In the genomic region with DNA sequence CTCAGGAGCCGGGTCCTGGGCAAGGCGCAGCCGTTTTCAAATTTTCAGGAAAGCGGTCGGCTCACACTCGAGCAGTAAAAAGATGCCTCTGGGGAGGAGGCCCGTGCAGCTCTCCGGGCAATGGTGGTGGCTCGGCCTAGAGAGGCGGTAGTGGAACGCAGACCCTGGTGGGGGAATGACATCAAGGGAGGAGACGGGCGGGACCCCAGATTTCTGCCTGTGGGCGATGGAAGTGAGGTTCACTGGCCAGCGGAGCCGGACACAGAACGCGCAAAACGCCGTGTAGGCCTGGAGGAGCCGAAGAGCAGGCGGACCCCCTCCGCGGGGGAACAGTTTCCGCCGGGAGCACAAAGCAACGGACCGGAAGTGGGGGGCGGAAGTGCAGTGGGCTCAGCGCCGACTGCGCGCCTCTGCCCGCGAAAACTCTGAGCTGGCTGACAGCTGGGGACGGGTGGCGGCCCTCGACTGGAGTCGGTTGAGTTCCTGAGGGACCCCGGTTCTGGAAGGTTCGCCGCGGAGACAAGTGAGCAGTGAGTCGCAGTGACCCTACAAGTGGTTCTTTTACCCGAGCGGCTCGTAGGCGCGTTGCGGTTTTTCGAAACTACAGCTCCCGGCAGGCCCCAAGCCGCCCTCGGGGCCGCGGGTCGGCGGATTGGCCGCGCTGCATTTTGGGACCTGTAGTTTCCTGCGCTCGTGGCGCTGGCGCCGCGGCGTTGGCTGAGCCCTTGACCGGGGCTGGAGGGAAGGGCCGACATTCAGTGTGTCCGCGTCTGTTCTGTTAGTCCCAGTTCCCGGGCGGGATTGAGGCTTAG, we compare ENCODE assay signal across 8 cellular contexts. TPM values are rescaled to one million over a fixed set of nuclear protein-coding genes. Genes with fewer than 3 reads are reported as not detected.
DNase-seq lines count a peak whose midpoint lies in the region; ATAC-seq, FAIRE-seq and TF ChIP-seq lines count a peak whose summit lies in the region.

A gene with protein sequence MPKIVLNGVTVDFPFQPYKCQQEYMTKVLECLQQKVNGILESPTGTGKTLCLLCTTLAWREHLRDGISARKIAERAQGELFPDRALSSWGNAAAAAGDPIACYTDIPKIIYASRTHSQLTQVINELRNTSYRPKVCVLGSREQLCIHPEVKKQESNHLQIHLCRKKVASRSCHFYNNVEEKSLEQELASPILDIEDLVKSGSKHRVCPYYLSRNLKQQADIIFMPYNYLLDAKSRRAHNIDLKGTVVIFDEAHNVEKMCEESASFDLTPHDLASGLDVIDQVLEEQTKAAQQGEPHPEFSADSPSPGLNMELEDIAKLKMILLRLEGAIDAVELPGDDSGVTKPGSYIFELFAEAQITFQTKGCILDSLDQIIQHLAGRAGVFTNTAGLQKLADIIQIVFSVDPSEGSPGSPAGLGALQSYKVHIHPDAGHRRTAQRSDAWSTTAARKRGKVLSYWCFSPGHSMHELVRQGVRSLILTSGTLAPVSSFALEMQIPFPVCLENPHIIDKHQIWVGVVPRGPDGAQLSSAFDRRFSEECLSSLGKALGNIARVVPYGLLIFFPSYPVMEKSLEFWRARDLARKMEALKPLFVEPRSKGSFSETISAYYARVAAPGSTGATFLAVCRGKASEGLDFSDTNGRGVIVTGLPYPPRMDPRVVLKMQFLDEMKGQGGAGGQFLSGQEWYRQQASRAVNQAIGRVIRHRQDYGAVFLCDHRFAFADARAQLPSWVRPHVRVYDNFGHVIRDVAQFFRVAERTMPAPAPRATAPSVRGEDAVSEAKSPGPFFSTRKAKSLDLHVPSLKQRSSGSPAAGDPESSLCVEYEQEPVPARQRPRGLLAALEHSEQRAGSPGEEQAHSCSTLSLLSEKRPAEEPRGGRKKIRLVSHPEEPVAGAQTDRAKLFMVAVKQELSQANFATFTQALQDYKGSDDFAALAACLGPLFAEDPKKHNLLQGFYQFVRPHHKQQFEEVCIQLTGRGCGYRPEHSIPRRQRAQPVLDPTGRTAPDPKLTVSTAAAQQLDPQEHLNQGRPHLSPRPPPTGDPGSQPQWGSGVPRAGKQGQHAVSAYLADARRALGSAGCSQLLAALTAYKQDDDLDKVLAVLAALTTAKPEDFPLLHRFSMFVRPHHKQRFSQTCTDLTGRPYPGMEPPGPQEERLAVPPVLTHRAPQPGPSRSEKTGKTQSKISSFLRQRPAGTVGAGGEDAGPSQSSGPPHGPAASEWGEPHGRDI (N-terminal part only) (plus strand): TSS at position 376 of the 812 bp plus-strand sequence. CDS start 1,091 bp downstream, outside the sequence.

- no peaks in the 10 kb centered on the region for H3K79me2 ChIP-seq in mesendoderm (ENCODE audit: control insufficient read depth, insufficient read depth, low read length)

- H2BK5ac ChIP-seq in mesendoderm (ENCODE audit: low read length), result no peak within 1 kb of the TSS

- no peaks in the 10 kb centered on the region for H3K27me3 ChIP-seq in NT2/D1 (ENCODE audit: insufficient read depth, insufficient read length)
- no peaks in the 10 kb centered on the region for H3K27me3 ChIP-seq in endodermal cell (ENCODE audit: control insufficient read depth, insufficient read depth, low read length, poor library complexity, severe bottlenecking)
- H3K27me3 ChIP-seq in mesendoderm (ENCODE audit: insufficient read depth, low read length, poor library complexity), result no peaks in the 10 kb centered on the region

- no peak within 1 kb of the TSS for H3K23ac ChIP-seq in mesendoderm (ENCODE audit: low read length)

- H3K9me3 Mint-ChIP-seq in activated CD8-positive, alpha-beta memory T cell treated with anti-CD3 and anti-CD28 coated beads, Interleukin-2, amount 10 ng/mL, durations not matched to agents 7 days and 5 days (ENCODE audit: low read depth), result no peaks in the 10 kb centered on the region
- H3K9me3 Mint-ChIP-seq in endodermal cell, result no peaks in the 10 kb centered on the region

- no peaks in the 10 kb centered on the region for H3K27me3 Mint-ChIP-seq in activated CD8-positive, alpha-beta memory T cell treated with anti-CD3 and anti-CD28 coated beads, Interleukin-2, amount 10 ng/mL, durations not matched to agents 7 days and 5 days
- H3K27me3 Mint-ChIP-seq in endodermal cell (ENCODE audit: insufficient read depth), result peaks cover 1% of the 10 kb centered on the region

- no peak within 1 kb of the TSS for H4K8ac ChIP-seq in mesendoderm (ENCODE audit: low read depth, low read length)

- no peak within 1 kb of the TSS for H2BK15ac ChIP-seq in mesendoderm (replicated peaks; ENCODE audit: low read depth)

- peak within 1 kb of the TSS; percentile 93 for H3K27ac Mint-ChIP-seq in activated CD8-positive, alpha-beta memory T cell treated with anti-CD3 and anti-CD28 coated beads, Interleukin-2, amount 10 ng/mL, durations not matched to agents 7 days and 5 days
- H3K27ac Mint-ChIP-seq in endodermal cell, result peak within 1 kb of the TSS; percentile 95

- H4K5ac ChIP-seq in mesendoderm (ENCODE audit: low read length), result peak within 1 kb of the TSS; percentile 47

- no peak within 1 kb of the TSS for H3K18ac ChIP-seq in mesendoderm (ENCODE audit: low read length)

- H3K79me1 ChIP-seq in mesendoderm (ENCODE audit: low read length), result peaks cover 7% of the 10 kb centered on the region

- peak; percentile 67 for ATAC-seq in GM21367 (IDR thresholded peaks at IDR 0.05; ENCODE audit: unreplicated experiment)
- ATAC-seq in activated CD8-positive, alpha-beta memory T cell treated with anti-CD3 and anti-CD28 coated beads, Interleukin-2, amount 10 ng/mL, durations not matched to agents 7 days and 5 days, result peak; percentile 89

- H3K4me1 ChIP-seq in NT2/D1 (ENCODE audit: insufficient read depth, insufficient read length) (peaks cover 20% of the 10 kb centered on the region), endodermal cell (ENCODE audit: control insufficient read depth, insufficient read depth, low read length) (peaks cover 4% of the 10 kb centered on the region), mesendoderm (ENCODE audit: control insufficient read depth, low read depth, low read length) (peaks cover 5% of the 10 kb centered on the region)

- H3K56ac ChIP-seq in mesendoderm (ENCODE audit: low read length), result peak within 1 kb of the TSS; percentile 97

- peak; percentile 86 for DNase-seq in COR-L47 (lab: John Stamatoyannopoulos, UW)
- peak; percentile 99 for DNase-seq in HTR-8/SVneo (ENCODE audit: insufficient read length, low spot score)
- DNase-seq in NT2/D1 (ENCODE audit: low read depth, low spot score), result peak; percentile 88
- peak; percentile 92 for DNase-seq in activated CD8-positive, alpha-beta memory T cell treated with anti-CD3 and anti-CD28 coated beads, Interleukin-2, amount 10 ng/mL, durations not matched to agents 7 days and 5 days
- DNase-seq in endodermal cell, result peak; percentile 96
- DNase-seq in mesendoderm, result peak; percentile 95
- DNase-seq in stimulated activated CD8-positive, alpha-beta memory T cell treated with anti-CD3 and anti-CD28 coated beads, Interleukin-15, amount 100 ng/mL, for 1 hour (ENCODE audit: low read depth), result peak; percentile 81

- peak within 1 kb of the TSS; percentile 94 for H3K9ac ChIP-seq in NT2/D1 (ENCODE audit: insufficient read length, low read depth)
- H3K9ac ChIP-seq in endodermal cell (ENCODE audit: extremely low read depth, low read length, poor library complexity, severe bottlenecking), result peak within 1 kb of the TSS; percentile 52
- H3K9ac ChIP-seq in mesendoderm (ENCODE audit: low read length), result peak within 1 kb of the TSS; percentile 88

- peak; percentile 98 for FAIRE-seq in HTR-8/SVneo (lab: Jason Lieb, UNC)

- TF ChIP-seq CTCF in endodermal cell (conservative IDR thresholded peaks at IDR 0.05), result no peak

- peaks cover 36% of the 10 kb centered on the region for H3K4me1 Mint-ChIP-seq in activated CD8-positive, alpha-beta memory T cell treated with anti-CD3 and anti-CD28 coated beads, Interleukin-2, amount 10 ng/mL, durations not matched to agents 7 days and 5 days
- H3K4me1 Mint-ChIP-seq in endodermal cell, result peaks cover 9% of the 10 kb centered on the region

- H3K36me3 ChIP-seq in NT2/D1 (ENCODE audit: insufficient read depth, insufficient read length, low read length), result peaks cover 41% of the 10 kb centered on the region
- H3K36me3 ChIP-seq in endodermal cell (ENCODE audit: control insufficient read depth, insufficient read depth, low read length), result peaks cover 19% of the 10 kb centered on the region
- peaks cover 2% of the 10 kb centered on the region for H3K36me3 ChIP-seq in mesendoderm (ENCODE audit: control insufficient read depth, insufficient read depth, low read length)

- H3K9me3 ChIP-seq in NT2/D1 (ENCODE audit: insufficient read depth, low read length) (no peaks in the 10 kb centered on the region), endodermal cell (ENCODE audit: control insufficient read depth, low read length) (no peaks in the 10 kb centered on the region)

- no peak within 1 kb of the TSS for H2BK120ac ChIP-seq in mesendoderm (ENCODE audit: low read depth, low read length)

- CTCF ChIA-PET in activated CD8-positive, alpha-beta memory T cell treated with anti-CD3 and anti-CD28 coated beads, Interleukin-2, amount 10 ng/mL, durations not matched to agents 7 days and 5 days (lab: Charles Lee), result interaction anchor here (0.7 to 1.9 kb wide), 17 partner anchors 16 to 207 kb away, joined by 3 to 14 read pairs (median 4); a partner anchor contains a TSS

- H3K36me3 Mint-ChIP-seq in activated CD8-positive, alpha-beta memory T cell treated with anti-CD3 and anti-CD28 coated beads, Interleukin-2, amount 10 ng/mL, durations not matched to agents 7 days and 5 days, result peaks cover 5% of the 10 kb centered on the region
- H3K36me3 Mint-ChIP-seq in endodermal cell (ENCODE audit: low read depth), result peaks cover 11% of the 10 kb centered on the region

- peak within 1 kb of the TSS; percentile 93 for H3K4me2 ChIP-seq in mesendoderm (ENCODE audit: low read length)

- WGBS in endodermal cell (ENCODE audit: insufficient coverage in 1 of 2, insufficient read length in 1 of 2), 2 experiments, result 8 to 11% methylated on average over 46 to 73 of the region's 73 CpGs
- WGBS in mesendoderm (ENCODE audit: extremely low coverage, insufficient coverage, low lambda C conversion rate), result no CpG with 5 or more reads among the region's 73 CpGs

- H3K4me3 ChIP-seq in NT2/D1 (ENCODE audit: insufficient read length, low read depth) (peak within 1 kb of the TSS; percentile 79), endodermal cell (ENCODE audit: low read length) (peak within 1 kb of the TSS; percentile 91), mesendoderm (ENCODE audit: low read length) (peak within 1 kb of the TSS; percentile 98)

- no peak within 1 kb of the TSS for H3K4ac ChIP-seq in mesendoderm (ENCODE audit: low read depth, low read length)

- H3K27ac ChIP-seq in endodermal cell (ENCODE audit: low read depth, low read length) (peak within 1 kb of the TSS; percentile 38), mesendoderm (ENCODE audit: low read depth, low read length) (no peak within 1 kb of the TSS)

- peak within 1 kb of the TSS; percentile 95 for H3K4me3 Mint-ChIP-seq in activated CD8-positive, alpha-beta memory T cell treated with anti-CD3 and anti-CD28 coated beads, Interleukin-2, amount 10 ng/mL, durations not matched to agents 7 days and 5 days
- H3K4me3 Mint-ChIP-seq in endodermal cell, result peak within 1 kb of the TSS; percentile 90

- H2AK5ac ChIP-seq in mesendoderm (ENCODE audit: low read length), result no peak within 1 kb of the TSS

RNA-seq across cellular contexts. Expression of the gene that starts here (rescaled TPM):
- 10 to 100 TPM; 50.0 to 53.6 TPM for total RNA-seq in activated CD8-positive, alpha-beta memory T cell treated with anti-CD3 and anti-CD28 coated beads, Interleukin-2, amount 10 ng/mL, durations not matched to agents 7 days and 5 days
- 10 to 100 TPM; 33.9 to 36.7 TPM for total RNA-seq in endodermal cell
- polyA plus RNA-seq in endodermal cell (2013, experiment 1 of 2), result 17.6 TPM
- polyA plus RNA-seq in endodermal cell (2013, experiment 2 of 2), result 14.2 TPM
- polyA plus RNA-seq in mesendoderm (2013, experiment 1 of 2), result 15.8 TPM
- 14.6 TPM for polyA plus RNA-seq in mesendoderm (2013, experiment 2 of 2)
